28 cellular contexts compared by ENCODE assay signal in the genomic region with DNA sequence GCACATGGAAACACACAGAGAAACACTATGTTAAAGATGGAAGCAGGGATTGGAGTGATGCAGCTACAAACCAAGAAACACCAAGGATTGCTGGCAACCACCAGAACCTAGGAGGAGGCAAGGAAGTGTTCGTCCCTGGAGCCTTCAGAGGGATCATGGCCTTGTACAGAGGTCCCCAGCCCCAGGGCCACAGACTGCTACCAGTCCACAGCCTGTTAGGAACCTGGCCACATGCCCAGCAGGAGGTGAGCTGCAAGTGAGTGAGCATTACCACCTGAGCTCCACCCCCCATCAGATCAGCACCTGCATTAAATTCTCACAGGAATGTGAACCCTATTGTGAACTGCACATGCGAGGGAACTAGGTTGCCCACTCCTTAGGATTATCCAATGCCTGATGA.
"Had no signal": no experiment of that assay in that cellular context is flagged by ENCODE, and none has a peak within 500 bp of the region (broad histone marks: within the 10 kb centered on the region; RNA-seq: fewer than 3 reads in every experiment).

No MANE protein-coding gene starts in this region.

- H3K4me3 Mint-ChIP-seq: naive thymus-derived CD8-positive, alpha-beta T cell; natural killer cell treated with Interleukin-12 subunit alpha and Interleukin-12 subunit beta and Interleukin-15 and Interleukin-18, amount 100 ng/mL, for 72 hours; nephron progenitor cell; neural crest cell; stimulated activated effector memory CD8-positive, alpha-beta T cell treated with anti-CD3 and anti-CD28 coated beads, Interleukin-12 subunit alpha, Interleukin-12 subunit beta, amount 100 ng/mL, for 72 hours; stimulated activated naive B cell treated with anti-CD40 and anti-IgM and Interleukin-4, amounts not matched to agents 10 μg/mL and 1 μg/mL and 100 μg/mL, for 72 hours; stimulated activated naive CD8-positive, alpha-beta T cell treated with anti-CD3 and anti-CD28 coated beads, Interleukin-15, Interleukin-2, amounts not matched to agents 100 ng/mL and 50 ng/mL, for 24 hours had no signal

- H3K27me3 Mint-ChIP-seq: progenitor cell of endocrine pancreas had no signal

- H3K9me3 ChIP-seq: neutrophil, pancreas, psoas muscle, sigmoid colon, thoracic aorta, thyroid gland, upper lobe of left lung, vagina had no signal

- DNase-seq: naive thymus-derived CD8-positive, alpha-beta T cell; nephron progenitor cell; nucleus accumbens; psoas muscle; right lobe of liver; sigmoid colon; small intestine; stimulated activated CD4-positive, alpha-beta T cell treated with anti-CD3 and anti-CD28 coated beads, Interleukin-15, amount 100 ng/mL, for 24 hours; stimulated activated CD4-positive, alpha-beta T cell treated with anti-CD3 and anti-CD28 coated beads, Interleukin-2, amount 100 ng/mL, for 24 hours; stimulated activated CD4-positive, alpha-beta T cell treated with anti-CD3 and anti-CD28 coated beads, Interleukin-2, amount 100 ng/mL, for 48 hours; stimulated activated CD4-positive, alpha-beta T cell treated with anti-CD3 and anti-CD28 coated beads, Interleukin-4, amount 100 ng/mL, for 24 hours; stimulated activated naive B cell treated with anti-CD40 and anti-IgM and Interleukin-4, amounts not matched to agents 10 μg/mL and 1 μg/mL and 100 μg/mL, for 72 hours; stimulated activated naive CD4-positive, alpha-beta T cell treated with Interleukin-2 at 50 U/mL for 16 hours; stomach; thyroid gland; trophoblast cell; upper lobe of left lung had no signal

- H3K27ac ChIP-seq: neutrophil, pancreas, psoas muscle, right lobe of liver, sigmoid colon, stomach, thoracic aorta, thyroid gland, tibial nerve, upper lobe of left lung, vagina had no signal

- H3K4me3 ChIP-seq: pancreas, psoas muscle, right lobe of liver, sigmoid colon, stomach, thoracic aorta, thyroid gland, tibial nerve, upper lobe of left lung, vagina had no signal

- H3K9me3 Mint-ChIP-seq: natural killer cell treated with Interleukin-12 subunit alpha and Interleukin-12 subunit beta and Interleukin-15 and Interleukin-18, amount 100 ng/mL, for 72 hours; neural crest cell; stimulated activated effector memory CD8-positive, alpha-beta T cell treated with anti-CD3 and anti-CD28 coated beads, Interleukin-12 subunit alpha, Interleukin-12 subunit beta, amount 100 ng/mL, for 72 hours had no signal

- H3K4me1 ChIP-seq: pancreas, psoas muscle, right lobe of liver, sigmoid colon, stomach, thyroid gland, tibial nerve, upper lobe of left lung, vagina had no signal

- H3K27ac Mint-ChIP-seq: naive thymus-derived CD8-positive, alpha-beta T cell; natural killer cell treated with Interleukin-12 subunit alpha and Interleukin-12 subunit beta and Interleukin-15 and Interleukin-18, amount 100 ng/mL, for 72 hours; nephron progenitor cell; progenitor cell of endocrine pancreas; stimulated activated effector memory CD8-positive, alpha-beta T cell treated with anti-CD3 and anti-CD28 coated beads, Interleukin-12 subunit alpha, Interleukin-12 subunit beta, amount 100 ng/mL, for 72 hours; stimulated activated naive B cell treated with anti-CD40 and anti-IgM and Interleukin-4, amounts not matched to agents 10 μg/mL and 1 μg/mL and 100 μg/mL, for 72 hours; stimulated activated naive CD8-positive, alpha-beta T cell treated with anti-CD3 and anti-CD28 coated beads, Interleukin-15, Interleukin-2, amounts not matched to agents 100 ng/mL and 50 ng/mL, for 24 hours had no signal

- H3K27me3 ChIP-seq: neutrophil, pancreas, right lobe of liver, sigmoid colon, stomach, thyroid gland, tibial nerve, upper lobe of left lung, vagina had no signal

- H3K4me1 Mint-ChIP-seq: naive thymus-derived CD8-positive, alpha-beta T cell; neural crest cell; stimulated activated effector memory CD8-positive, alpha-beta T cell treated with anti-CD3 and anti-CD28 coated beads, Interleukin-12 subunit alpha, Interleukin-12 subunit beta, amount 100 ng/mL, for 72 hours; stimulated activated naive B cell treated with anti-CD40 and anti-IgM and Interleukin-4, amounts not matched to agents 10 μg/mL and 1 μg/mL and 100 μg/mL, for 72 hours had no signal

- H3K36me3 Mint-ChIP-seq: stimulated activated effector memory CD8-positive, alpha-beta T cell treated with anti-CD3 and anti-CD28 coated beads, Interleukin-12 subunit alpha, Interleukin-12 subunit beta, amount 100 ng/mL, for 72 hours had no signal

- H3K36me3 ChIP-seq: neutrophil, pancreas, right lobe of liver, sigmoid colon, stomach, thoracic aorta, thyroid gland, tibial nerve, upper lobe of left lung, vagina had no signal

- ATAC-seq: naive thymus-derived CD8-positive, alpha-beta T cell; natural killer cell treated with Interleukin-12 subunit alpha and Interleukin-12 subunit beta and Interleukin-15 and Interleukin-18, amount 100 ng/mL, for 72 hours; pancreas; psoas muscle; right cardiac atrium; right lobe of liver; stimulated activated effector memory CD8-positive, alpha-beta T cell treated with anti-CD3 and anti-CD28 coated beads, Interleukin-12 subunit alpha, Interleukin-12 subunit beta, amount 100 ng/mL, for 72 hours; stimulated activated naive B cell treated with anti-CD40 and anti-IgM and Interleukin-4, amounts not matched to agents 10 μg/mL and 1 μg/mL and 100 μg/mL, for 72 hours had no signal
